24 cellular contexts compared by ENCODE assay signal in genomic region chr22:21702094-21702493, GRCh38. TPM values are rescaled to one million over a fixed set of nuclear protein-coding genes. Genes with fewer than 3 reads are reported as not detected.
A peak's percentile ranks its signal among the peaks of the same experiment; 100 is the strongest.
DNase-seq lines count a peak whose midpoint lies in the region; ATAC-seq and TF ChIP-seq lines count a peak whose summit lies in the region.
"Had no signal": no experiment of that assay in that cellular context is flagged by ENCODE, and none has a peak within 500 bp of the region (broad histone marks: within the 10 kb centered on the region; RNA-seq: fewer than 3 reads in every experiment).

No MANE protein-coding gene starts in this region.

- no peaks in the 10 kb centered on the region for H3K9me3 Mint-ChIP-seq in activated naive CD4-positive, alpha-beta T cell treated with anti-CD3 and anti-CD28 coated beads for 36 hours
- no peaks in the 10 kb centered on the region for H3K9me3 Mint-ChIP-seq in dendritic cell treated with granulocyte-macrophage colony-stimulating factor and Interleukin-4, amounts not matched to agents 40 ng/mL and 50 ng/mL, for 4 days
- H3K9me3 Mint-ChIP-seq in neural crest cell: no peaks in the 10 kb centered on the region
- H3K9me3 Mint-ChIP-seq: activated T-cell treated with anti-CD3 and anti-CD28 coated beads, Interleukin-2, amount 50 U/mL, for 72 hours had no signal

- no peak for DNase-seq in activated naive CD4-positive, alpha-beta T cell treated with anti-CD3 and anti-CD28 coated beads for 36 hours
- DNase-seq in activated naive CD4-positive, alpha-beta T cell treated with anti-CD3 and anti-CD28 coated beads, Interleukin-2, amount 50 U/mL, for 16 hours: no peak
- DNase-seq in H7 (peak; percentile 18), neural crest cell (ENCODE audit: low read depth, low spot score) (no peak), MV-4-11 (lab: John Stamatoyannopoulos, UW) (no peak), DMS79 (lab: John Stamatoyannopoulos, UW) (no peak)
- DNase-seq: activated CD4-positive, alpha-beta T cell treated with anti-CD3 and anti-CD28 coated beads for 1 hour; activated T-cell treated with anti-CD3 and anti-CD28 coated beads, Interleukin-2, amount 50 U/mL, for 72 hours; adrenal gland; HCEC 1CT; hypothalamus; NCI-H1048; NCI-H187; NCI-H526 treated with DMSO at 0.1 percent for 48 hours; stimulated activated CD4-positive, alpha-beta T cell treated with anti-CD3 and anti-CD28 coated beads, Interleukin-1b, Interleukin-23, amount 100 ng/mL, for 48 hours; T-helper 1 cell; testis; uterus had no signal

- CTCF ChIA-PET in activated naive CD4-positive, alpha-beta T cell treated with anti-CD3 and anti-CD28 coated beads for 36 hours (lab: Charles Lee): no interaction called here

- peaks cover under 1% of the 10 kb centered on the region for H3K36me3 ChIP-seq in H7 (replicated peaks; ENCODE audit: control insufficient read depth, insufficient read depth, low read length)
- H3K36me3 ChIP-seq: uterus had no signal

- H3K4me3 Mint-ChIP-seq in activated naive CD4-positive, alpha-beta T cell treated with anti-CD3 and anti-CD28 coated beads for 36 hours: no peak overlapping the region
- no peak overlapping the region for H3K4me3 Mint-ChIP-seq in dendritic cell treated with granulocyte-macrophage colony-stimulating factor and Interleukin-4, amounts not matched to agents 40 ng/mL and 50 ng/mL, for 4 days
- peak overlapping the region; percentile 47 for H3K4me3 Mint-ChIP-seq in neural crest cell
- H3K4me3 Mint-ChIP-seq: activated T-cell treated with anti-CD3 and anti-CD28 coated beads, Interleukin-2, amount 50 U/mL, for 72 hours had no signal

- H3K27ac Mint-ChIP-seq in activated naive CD4-positive, alpha-beta T cell treated with anti-CD3 and anti-CD28 coated beads for 36 hours: peak overlapping the region; percentile 13
- H3K27ac Mint-ChIP-seq in dendritic cell treated with granulocyte-macrophage colony-stimulating factor and Interleukin-4, amounts not matched to agents 40 ng/mL and 50 ng/mL, for 4 days: peak overlapping the region; percentile 4
- peak overlapping the region; percentile 12 for H3K27ac Mint-ChIP-seq in neural crest cell (ENCODE audit: unreplicated experiment)
- H3K27ac Mint-ChIP-seq: activated T-cell treated with anti-CD3 and anti-CD28 coated beads, Interleukin-2, amount 50 U/mL, for 72 hours had no signal

- H3K27me3 Mint-ChIP-seq in activated naive CD4-positive, alpha-beta T cell treated with anti-CD3 and anti-CD28 coated beads for 36 hours (ENCODE audit: low read depth): no peaks in the 10 kb centered on the region
- no peaks in the 10 kb centered on the region for H3K27me3 Mint-ChIP-seq in dendritic cell treated with granulocyte-macrophage colony-stimulating factor and Interleukin-4, amounts not matched to agents 40 ng/mL and 50 ng/mL, for 4 days
- H3K27me3 Mint-ChIP-seq in neural crest cell (ENCODE audit: low read depth): no peaks in the 10 kb centered on the region

- intact Hi-C loops in activated naive CD4-positive, alpha-beta T cell treated with anti-CD3 and anti-CD28 coated beads for 36 hours (cut with micrococcal nuclease): no loop called here
- intact Hi-C loops in dendritic cell treated with granulocyte-macrophage colony-stimulating factor and Interleukin-4, amounts not matched to agents 40 ng/mL and 50 ng/mL, for 4 days (cut with micrococcal nuclease): loop anchor here (10.0 kb wide), 1 partner anchor 63 kb away; no protein-coding TSS in a partner anchor

- H3K36me3 Mint-ChIP-seq in activated naive CD4-positive, alpha-beta T cell treated with anti-CD3 and anti-CD28 coated beads for 36 hours (ENCODE audit: low read depth): no peaks in the 10 kb centered on the region
- peaks cover 42% of the 10 kb centered on the region for H3K36me3 Mint-ChIP-seq in dendritic cell treated with granulocyte-macrophage colony-stimulating factor and Interleukin-4, amounts not matched to agents 40 ng/mL and 50 ng/mL, for 4 days (ENCODE audit: low read depth)
- peaks cover 9% of the 10 kb centered on the region for H3K36me3 Mint-ChIP-seq in neural crest cell (ENCODE audit: low read depth)

- ATAC-seq in HG02763 (IDR thresholded peaks at IDR 0.05; ENCODE audit: unreplicated experiment): no peak
- ATAC-seq: activated T-cell treated with anti-CD3 and anti-CD28 coated beads, Interleukin-2, amount 50 U/mL, for 72 hours; gastroesophageal sphincter had no signal

- H3K4me3 ChIP-seq in H7 (ENCODE audit: insufficient read depth, low read depth, low read length): no peak overlapping the region
- H3K4me3 ChIP-seq: A549, adrenal gland, gastroesophageal sphincter, SJSA1, skin epidermis, testis, uterus had no signal

- H3K4me1 Mint-ChIP-seq in activated naive CD4-positive, alpha-beta T cell treated with anti-CD3 and anti-CD28 coated beads for 36 hours (ENCODE audit: low read depth): no peaks in the 10 kb centered on the region
- no peaks in the 10 kb centered on the region for H3K4me1 Mint-ChIP-seq in dendritic cell treated with granulocyte-macrophage colony-stimulating factor and Interleukin-4, amounts not matched to agents 40 ng/mL and 50 ng/mL, for 4 days (ENCODE audit: low read depth)
- peaks cover 23% of the 10 kb centered on the region for H3K4me1 Mint-ChIP-seq in neural crest cell

- TF ChIP-seq CTCF in neural crest cell (conservative IDR thresholded peaks at IDR 0.05): no peak

- no peaks in the 10 kb centered on the region for H3K27me3 ChIP-seq in H7 (ENCODE audit: control insufficient read depth, insufficient read depth, low read length)
- H3K27me3 ChIP-seq: adrenal gland, gastroesophageal sphincter, SJSA1, testis, uterus had no signal

RNA-seq across cellular contexts. Expression of gene YPEL1, which starts 33.5 kb away (rescaled TPM):
- total RNA-seq in activated naive CD4-positive, alpha-beta T cell treated with anti-CD3 and anti-CD28 coated beads for 36 hours: 1 to 10 TPM in 1 of 2 experiments, under 1 TPM in 1; 0.88 to 1.6 TPM
- 2.2 and 6.4 TPM in 2 replicates for total RNA-seq in H7 (2014; rRNA removed; shearing (Covaris generic))
- 19.5 and 20.9 TPM in 2 replicates for total RNA-seq in neural crest cell

RNA-seq across cellular contexts. Expression of gene PPIL2, which starts 36.3 kb away (rescaled TPM):
- total RNA-seq in activated naive CD4-positive, alpha-beta T cell treated with anti-CD3 and anti-CD28 coated beads for 36 hours: 10 to 100 TPM; 40.9 to 42.3 TPM
- total RNA-seq in H7 (2014; rRNA removed; shearing (Covaris generic)): 23.1 and 23.5 TPM in 2 replicates
- total RNA-seq in neural crest cell: 39.7 and 41.9 TPM in 2 replicates

RNA-seq across cellular contexts. Expression of gene SDF2L1, which starts 60.0 kb away (rescaled TPM):
- 10 to 100 TPM; 21.7 to 22.3 TPM for total RNA-seq in activated naive CD4-positive, alpha-beta T cell treated with anti-CD3 and anti-CD28 coated beads for 36 hours
- total RNA-seq in H7 (2014; rRNA removed; shearing (Covaris generic)): 29.3 and 54.0 TPM in 2 replicates
- 29.4 and 33.8 TPM in 2 replicates for total RNA-seq in neural crest cell
